Comparison of ENCODE assay signal across 11 cellular contexts in genomic region chr5:113204525-113205161, GRCh38.
DNase-seq lines count a peak whose midpoint lies in the region; TF ChIP-seq lines count a peak whose summit lies in the region.
"Had no signal": no experiment of that assay in that cellular context is flagged by ENCODE, and none has a peak within 500 bp of the region (broad histone marks: within the 10 kb centered on the region; RNA-seq: fewer than 3 reads in every experiment).

No MANE protein-coding gene starts in this region.

- peak; percentile 43 for DNase-seq in EH (ENCODE audit: low read depth)
- DNase-seq in SK-N-MC (ENCODE audit: low read depth, low spot score), result peak; percentile 62
- peak; percentile 71 for DNase-seq in fibroblast of the aortic adventitia (ENCODE audit: low read depth)
- DNase-seq in myocyte (ENCODE audit: low read depth), result peak; percentile 28
- DNase-seq in dermis blood vessel endothelial cell, result no peak
- no peak for DNase-seq in GM19238 (ENCODE audit: insufficient read length, low spot score)
- DNase-seq in COR-L47 (lab: John Stamatoyannopoulos, UW), result no peak
- no peak for DNase-seq in NCI-H2107 (lab: John Stamatoyannopoulos, UW)
- DNase-seq: activated CD4-positive, alpha-beta T cell treated with anti-CD3 and anti-CD28 coated beads, Interleukin-2, amount 10 ng/mL, durations not matched to agents 24 days and 14 days; NK-92 treated with Interleukin-12 subunit alpha and Interleukin-12 subunit beta, amount 100 ng/mL, for 24 hours had no signal

- H3K4me3 ChIP-seq in SK-N-MC, result peak overlapping the region; percentile 76
- H3K4me3 ChIP-seq in fibroblast of the aortic adventitia (ENCODE audit: low read depth, low read length), result no peak overlapping the region

- H3K36me3 ChIP-seq in SK-N-MC (ENCODE audit: insufficient read depth, low read length), result no peaks in the 10 kb centered on the region

- H3K9ac ChIP-seq in SK-N-MC (ENCODE audit: insufficient read length), result no peak overlapping the region

- no peaks in the 10 kb centered on the region for H3K9me3 ChIP-seq in SK-N-MC (ENCODE audit: low read depth, low read length)

- TF ChIP-seq CTCF in fibroblast of the aortic adventitia (IDR thresholded peaks at IDR 0.05; ENCODE audit: insufficient read depth, low read length), result no peak

- peak overlapping the region; percentile 26; the same call in 1 of the 2 replicates for H3K27ac ChIP-seq in SK-N-MC
- H3K27ac ChIP-seq: C4-2B had no signal

Comparison
In these comparisons a context has a peak if more than half of its experiments do, and no peak if none do; other contexts are left out.
1. DNase-seq: peak in EH (single experiment), SK-N-MC (single experiment), fibroblast of the aortic adventitia (single experiment) and myocyte (single experiment); none in dermis blood vessel endothelial cell (single experiment), GM19238 (single experiment), COR-L47 (single experiment) and NCI-H2107 (single experiment).